Comparison of ENCODE assay signal across 16 cellular contexts in the genomic region with DNA sequence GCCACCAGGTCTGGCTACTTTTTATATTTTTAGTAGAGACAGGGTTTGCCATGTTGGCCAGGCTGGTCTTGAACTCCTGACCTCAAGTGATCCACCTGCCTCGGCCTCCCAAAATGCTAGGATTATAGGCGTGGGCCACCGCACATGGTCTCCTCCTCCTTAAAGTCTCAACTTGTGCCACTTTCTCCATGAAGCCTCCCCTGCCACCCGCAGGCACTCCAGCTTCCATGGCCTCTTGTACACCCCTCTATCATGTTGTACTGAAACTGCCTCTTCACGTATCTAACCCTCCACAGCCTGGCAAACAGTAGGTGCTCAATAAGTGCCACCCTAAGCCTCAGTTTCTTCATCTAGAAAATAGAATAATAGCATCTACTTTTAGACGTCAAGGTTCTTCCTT. TPM values are rescaled to one million over a fixed set of nuclear protein-coding genes. Genes with fewer than 3 reads are reported as not detected.
DNase-seq lines count a peak whose midpoint lies in the region; ATAC-seq and TF ChIP-seq lines count a peak whose summit lies in the region.
"Had no signal": no experiment of that assay in that cellular context is flagged by ENCODE, and none has a peak within 500 bp of the region (broad histone marks: within the 10 kb centered on the region; RNA-seq: fewer than 3 reads in every experiment).

No MANE protein-coding gene starts in this region.

- H3K36me3 ChIP-seq in esophagus muscularis mucosa = no peaks in the 10 kb centered on the region
- H3K36me3 ChIP-seq: BLaER1 treated with 17β-estradiol and CSF1 and Interleukin-3, amounts not matched to agents 10 nM and 100 nM had no signal

- no peaks in the 10 kb centered on the region for H3K9me3 ChIP-seq in esophagus muscularis mucosa
- H3K9me3 ChIP-seq: Caco-2 had no signal

- TF ChIP-seq EP300 in esophagus muscularis mucosa (IDR thresholded peaks at IDR 0.05) = no peak

- no peaks in the 10 kb centered on the region for H3K4me1 ChIP-seq in esophagus muscularis mucosa
- H3K4me1 ChIP-seq: BLaER1 treated with 17β-estradiol and CSF1 and Interleukin-3, amounts not matched to agents 10 nM and 100 nM had no signal

- no peak for TF ChIP-seq CTCF in esophagus muscularis mucosa (IDR thresholded peaks at IDR 0.05)

- ATAC-seq in GM21360 (IDR thresholded peaks at IDR 0.05; ENCODE audit: unreplicated experiment) (no peak), HG03135 (IDR thresholded peaks at IDR 0.05; ENCODE audit: unreplicated experiment) (no peak)
- ATAC-seq: CD8-positive, alpha-beta T cell had no signal

- H3K27ac ChIP-seq in esophagus muscularis mucosa (replicated peaks in 1 of 4) = no peak overlapping the region
- H3K27ac ChIP-seq: BLaER1 treated with 17β-estradiol and CSF1 and Interleukin-3, amounts not matched to agents 10 nM and 100 nM; C4-2B had no signal

- WGBS in esophagus muscularis mucosa = 89% methylated on average over 6 of the region's 6 CpGs

- intact Hi-C loops in esophagus muscularis mucosa (cut with DNase I) = no loop called here

- TF ChIP-seq POLR2A in esophagus muscularis mucosa (IDR thresholded peaks at IDR 0.05; ENCODE audit: low read depth) = no peak

- peaks cover 0 to 15% (median 0%) of the 10 kb centered on the region in 4 donors for H3K27me3 ChIP-seq in esophagus muscularis mucosa
- H3K27me3 ChIP-seq: BLaER1 treated with 17β-estradiol and CSF1 and Interleukin-3, amounts not matched to agents 10 nM and 100 nM had no signal

- H3K4me3 ChIP-seq in esophagus muscularis mucosa = no peak overlapping the region
- H3K4me3 ChIP-seq: BLaER1 treated with 17β-estradiol and CSF1 and Interleukin-3, amounts not matched to agents 10 nM and 100 nM had no signal

- DNase-seq in esophagus muscularis mucosa (ENCODE audit: extremely low spot score) (peak; percentile 53), mesenteric fat pad (ENCODE audit: low spot score) (peak; percentile 55), dermis blood vessel endothelial cell (no peak)
- DNase-seq: 8988T; ACHN; AML-193; Caco-2; Calu3; CD4-positive, alpha-beta T cell; CD8-positive, alpha-beta T cell; DMS79 treated with DMSO at 0.1 percent for 48 hours; GF-D8 had no signal

RNA-seq across cellular contexts. Expression of a gene that starts 39.9 kb away (rescaled TPM):
- total RNA-seq in esophagus muscularis mucosa (10 to 100 TPM in 2 of 4 donors, 1 to 10 TPM in 2; 6.1 to 21.2 (median 9.8) TPM), mesenteric fat pad (16.2 TPM), dermis blood vessel endothelial cell (22.2 and 49.4 TPM in 2 replicates)

RNA-seq across cellular contexts. Expression of a gene that starts 57.6 kb away (rescaled TPM):
- total RNA-seq in esophagus muscularis mucosa = 10 to 100 TPM; 13.3 to 29.0 (median 23.4) TPM
- total RNA-seq in mesenteric fat pad = 23.3 TPM
- total RNA-seq in dermis blood vessel endothelial cell = 58.9 and 73.0 TPM in 2 replicates
